ENCODE assay signal across 20 cellular contexts in the genomic region with DNA sequence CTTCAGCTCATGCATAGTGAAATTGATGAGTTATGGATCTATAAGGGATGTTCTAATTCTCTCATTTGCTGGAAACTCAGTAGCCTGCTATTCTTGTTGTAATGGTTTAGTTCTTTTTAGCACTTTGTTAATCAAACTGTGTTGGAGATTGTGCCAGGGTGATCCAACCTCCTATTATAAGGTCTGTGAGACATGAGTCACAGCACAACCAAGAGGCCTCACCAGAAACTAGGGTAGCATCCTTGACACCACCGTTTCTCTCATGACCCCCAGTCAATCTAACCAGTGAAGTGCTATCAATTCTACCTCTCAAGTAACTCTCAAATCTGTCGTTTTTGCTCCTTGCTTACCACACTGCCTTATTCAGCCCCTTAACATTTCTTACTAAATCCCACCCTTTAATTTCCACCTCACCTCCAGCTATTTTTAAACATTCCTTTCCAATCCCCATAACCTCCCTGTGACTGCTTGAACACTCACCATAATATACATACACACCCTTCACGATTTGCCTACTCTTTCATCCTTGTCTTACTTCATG. TPM values are rescaled to one million over a fixed set of nuclear protein-coding genes. Genes with fewer than 3 reads are reported as not detected.
DNase-seq lines count a peak whose midpoint lies in the region; ATAC-seq and TF ChIP-seq lines count a peak whose summit lies in the region.
"Had no signal": no experiment of that assay in that cellular context is flagged by ENCODE, and none has a peak within 500 bp of the region (broad histone marks: within the 10 kb centered on the region; RNA-seq: fewer than 3 reads in every experiment).

No MANE protein-coding gene starts in this region.

- peak overlapping the region; percentile 80; the same call in 1 of the 2 replicates for H2AFZ ChIP-seq in GM23338
- H2AFZ ChIP-seq in SK-N-SH (ENCODE audit: low read depth) = 0 out of 2 replicates have a peak overlapping the region, but pooled peaks have one; percentile 9

- H3K36me3 ChIP-seq in GM23338 (ENCODE audit: insufficient read depth) (no peaks in the 10 kb centered on the region), SK-N-SH (replicated peaks in 1 of 2; ENCODE audit: control insufficient read depth in 1 of 2, insufficient read depth in 2 of 2, low read length in 1 of 2) (no peaks in the 10 kb centered on the region), WERI-Rb-1 (no peaks in the 10 kb centered on the region)
- H3K36me3 ChIP-seq: BE2C, cardiac muscle cell had no signal

- intact Hi-C loops in left ventricle myocardium superior (cut with micrococcal nuclease) = no loop called here

- H3K4me3 ChIP-seq in GM23338 = no peak overlapping the region
- H3K4me3 ChIP-seq in SK-N-SH (ENCODE audit: low read depth in 2 of 2, low read length in 1 of 2) = no peak overlapping the region
- H3K4me3 ChIP-seq in WERI-Rb-1 (ENCODE audit: low read depth, low read length) = no peak overlapping the region
- H3K4me3 ChIP-seq: cardiac muscle cell, skin epidermis had no signal

- no peaks in the 10 kb centered on the region for H3F3A ChIP-seq in GM23338 (replicated peaks; ENCODE audit: low read depth)
- H3F3A ChIP-seq in SK-N-SH (replicated peaks; ENCODE audit: insufficient read depth) = no peaks in the 10 kb centered on the region

- no peak for ATAC-seq in GM23338
- peak; percentile 49 for ATAC-seq in left ventricle myocardium superior
- ATAC-seq: activated CD4-positive, CD25-positive, alpha-beta regulatory T cell treated with anti-CD3 and anti-CD28 coated beads, Interleukin-2, amount 50 U/mL, for 24 hours; T-helper 17 cell had no signal

- H3K4me1 ChIP-seq in GM23338 (ENCODE audit: insufficient read depth) (no peaks in the 10 kb centered on the region), SK-N-SH (ENCODE audit: control insufficient read depth in 1 of 2, insufficient read depth in 2 of 2, low read depth in 1 of 2, low read length in 1 of 2) (peaks cover 0 to 9% of the 10 kb centered on the region in 2 experiments; a peak in 1 of 4 replicates)

- H3K27me3 Mint-ChIP-seq in GM23338 (ENCODE audit: insufficient read depth, low read depth, poor library complexity) = no peaks in the 10 kb centered on the region
- H3K27me3 Mint-ChIP-seq: activated naive CD4-positive, alpha-beta T cell treated with anti-CD3 and anti-CD28 coated beads, Interleukin-2, amount 10 ng/mL, durations not matched to agents 7 days and 5 days had no signal

- TF ChIP-seq CTCF in GM23338 (conservative IDR thresholded peaks at IDR 0.05; ENCODE audit: low read depth in 2 of 2) = no peak
- no peak for TF ChIP-seq CTCF in SK-N-SH (IDR thresholded peaks at IDR 0.05)
- no peak for TF ChIP-seq CTCF in WERI-Rb-1 (IDR thresholded peaks at IDR 0.05; ENCODE audit: low read depth, low read length)

- no peak for TF ChIP-seq EP300 in SK-N-SH (IDR thresholded peaks at IDR 0.05; ENCODE audit: borderline replicate concordance in 1 of 2, low read depth in 1 of 2, low read length in 1 of 2)

- H3K9me2 ChIP-seq in GM23338 (ENCODE audit: insufficient read depth) = no peaks in the 10 kb centered on the region
- no peaks in the 10 kb centered on the region for H3K9me2 ChIP-seq in SK-N-SH

- in situ Hi-C loops in ACHN (cut with HindIII; ENCODE audit: low pct_ligation_motif_present, low pct_unique_long_range_greater_than_20kb, low sequenced_read_pairs) = no loop called here

- H3K27ac ChIP-seq in GM23338 (ENCODE audit: low read depth) = no peak overlapping the region
- no peak overlapping the region for H3K27ac ChIP-seq in SK-N-SH (ENCODE audit: low read depth in 2 of 2, low read length in 1 of 2)
- H3K27ac ChIP-seq in WERI-Rb-1 = no peak overlapping the region
- H3K27ac ChIP-seq: cardiac muscle cell, skin epidermis had no signal

- no peak overlapping the region for H3K9ac ChIP-seq in SK-N-SH

- H3K27me3 ChIP-seq in GM23338 (ENCODE audit: insufficient read depth) (no peaks in the 10 kb centered on the region), SK-N-SH (ENCODE audit: insufficient read depth) (no peaks in the 10 kb centered on the region), WERI-Rb-1 (ENCODE audit: insufficient read depth, low read depth, severe bottlenecking) (no peaks in the 10 kb centered on the region)
- H3K27me3 ChIP-seq: BE2C, cardiac muscle cell had no signal

- no peaks in the 10 kb centered on the region for H3K36me3 Mint-ChIP-seq in GM23338 (ENCODE audit: low read depth)
- H3K36me3 Mint-ChIP-seq: activated naive CD4-positive, alpha-beta T cell treated with anti-CD3 and anti-CD28 coated beads, Interleukin-2, amount 10 ng/mL, durations not matched to agents 7 days and 5 days; mesothelial cell of epicardium had no signal

- H3K27ac Mint-ChIP-seq in GM23338 = no peak overlapping the region
- H3K27ac Mint-ChIP-seq: activated naive CD4-positive, alpha-beta T cell treated with anti-CD3 and anti-CD28 coated beads, Interleukin-2, amount 10 ng/mL, durations not matched to agents 7 days and 5 days; mesothelial cell of epicardium; T-helper 17 cell had no signal

- POLR2A ChIA-PET in SK-N-SH (lab: Yijun Ruan, JAX) = no interaction called here

- H3K9me3 Mint-ChIP-seq in GM23338 = no peaks in the 10 kb centered on the region
- H3K9me3 Mint-ChIP-seq: activated naive CD4-positive, alpha-beta T cell treated with anti-CD3 and anti-CD28 coated beads, Interleukin-2, amount 10 ng/mL, durations not matched to agents 7 days and 5 days; mesothelial cell of epicardium had no signal

- H3K4me1 Mint-ChIP-seq in GM23338 = no peaks in the 10 kb centered on the region
- H3K4me1 Mint-ChIP-seq: activated naive CD4-positive, alpha-beta T cell treated with anti-CD3 and anti-CD28 coated beads, Interleukin-2, amount 10 ng/mL, durations not matched to agents 7 days and 5 days; T-helper 17 cell had no signal

- DNase-seq in EL (peak; percentile 45), GM23338 (ENCODE audit: low spot score) (no peak), SK-N-SH (no peak), left ventricle myocardium superior (no peak), ACHN (no peak), NCI-H1105 (lab: John Stamatoyannopoulos, UW) (no peak), NOMO-1 (lab: John Stamatoyannopoulos, UW; ENCODE audit: unreplicated experiment in 2 of 2) (no peak), WERI-Rb-1 (no peak)
- DNase-seq: activated naive CD4-positive, alpha-beta T cell treated with anti-CD3 and anti-CD28 coated beads, Interleukin-2, amount 10 ng/mL, durations not matched to agents 7 days and 5 days; BE2C; DMS 273 treated with DMSO at 0.1 percent for 48 hours; NCI-H2081 treated with DMSO at 0.1 percent for 48 hours; NCI-H748 treated with DMSO at 0.1 percent for 48 hours; occipital lobe; stimulated activated naive CD4-positive, alpha-beta T cell; T-helper 17 cell had no signal

- H3K4me2 ChIP-seq in GM23338 = no peak overlapping the region
- no peak overlapping the region for H3K4me2 ChIP-seq in SK-N-SH

- no peak overlapping the region for H3K4me3 Mint-ChIP-seq in GM23338
- H3K4me3 Mint-ChIP-seq: activated naive CD4-positive, alpha-beta T cell treated with anti-CD3 and anti-CD28 coated beads, Interleukin-2, amount 10 ng/mL, durations not matched to agents 7 days and 5 days; mesothelial cell of epicardium; T-helper 17 cell had no signal

- H3K79me2 ChIP-seq in GM23338 (replicated peaks; ENCODE audit: insufficient read depth) = no peaks in the 10 kb centered on the region
- H3K79me2 ChIP-seq in SK-N-SH (ENCODE audit: insufficient read depth) = no peaks in the 10 kb centered on the region

- CTCF ChIA-PET in SK-N-SH (lab: Yijun Ruan, JAX) = no interaction called here

- 83% methylated on average over 3 of the region's 3 CpGs for WGBS in SK-N-SH (ENCODE audit: low lambda C conversion rate)

- H3K9me3 ChIP-seq in SK-N-SH = no peaks in the 10 kb centered on the region
- no peaks in the 10 kb centered on the region for H3K9me3 ChIP-seq in WERI-Rb-1 (ENCODE audit: severe bottlenecking)
- H3K9me3 ChIP-seq: BE2C had no signal

- H4K20me1 ChIP-seq in GM23338 (replicated peaks; ENCODE audit: insufficient read depth) = no peaks in the 10 kb centered on the region
- H4K20me1 ChIP-seq in SK-N-SH (ENCODE audit: insufficient read depth) = no peaks in the 10 kb centered on the region

- TF ChIP-seq RAD21 in SK-N-SH (IDR thresholded peaks at IDR 0.05; ENCODE audit: low read length) = no peak

TF ChIP-seq in GM23338, 12 proteins besides CTCF, POLR2A, EP300 and RAD21 (continues in another document):
- TF ChIP-seq, protein P1, sequence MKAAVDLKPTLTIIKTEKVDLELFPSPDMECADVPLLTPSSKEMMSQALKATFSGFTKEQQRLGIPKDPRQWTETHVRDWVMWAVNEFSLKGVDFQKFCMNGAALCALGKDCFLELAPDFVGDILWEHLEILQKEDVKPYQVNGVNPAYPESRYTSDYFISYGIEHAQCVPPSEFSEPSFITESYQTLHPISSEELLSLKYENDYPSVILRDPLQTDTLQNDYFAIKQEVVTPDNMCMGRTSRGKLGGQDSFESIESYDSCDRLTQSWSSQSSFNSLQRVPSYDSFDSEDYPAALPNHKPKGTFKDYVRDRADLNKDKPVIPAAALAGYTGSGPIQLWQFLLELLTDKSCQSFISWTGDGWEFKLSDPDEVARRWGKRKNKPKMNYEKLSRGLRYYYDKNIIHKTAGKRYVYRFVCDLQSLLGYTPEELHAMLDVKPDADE (IDR thresholded peaks at IDR 0.05) = no peak
- TF ChIP-seq NANOG (IDR thresholded peaks at IDR 0.05; ENCODE audit: borderline replicate concordance) = no peak
- no peak for TF ChIP-seq EZH2phosphoT487 (IDR thresholded peaks at IDR 0.05; ENCODE audit: unreplicated experiment)
- no peak for TF ChIP-seq JUNB (IDR thresholded peaks at IDR 0.05; ENCODE audit: unreplicated experiment)
- TF ChIP-seq POLR2AphosphoS5 (IDR thresholded peaks at IDR 0.05; ENCODE audit: low read depth) = no peak

TF ChIP-seq in SK-N-SH, 30 proteins besides CTCF, POLR2A, EP300 and RAD21 (continues in another document):
- no peak for TF ChIP-seq SMC3 (IDR thresholded peaks at IDR 0.05; ENCODE audit: low read depth, low read length)
- no peak for TF ChIP-seq FOXM1 (IDR thresholded peaks at IDR 0.05; ENCODE audit: low read depth)
- no peak for TF ChIP-seq RCOR1 (IDR thresholded peaks at IDR 0.05; ENCODE audit: low read length)
- TF ChIP-seq POLR2AphosphoS5 (IDR thresholded peaks at IDR 0.05; ENCODE audit: low read depth, low read length) = no peak
- TF ChIP-seq, protein P2, sequence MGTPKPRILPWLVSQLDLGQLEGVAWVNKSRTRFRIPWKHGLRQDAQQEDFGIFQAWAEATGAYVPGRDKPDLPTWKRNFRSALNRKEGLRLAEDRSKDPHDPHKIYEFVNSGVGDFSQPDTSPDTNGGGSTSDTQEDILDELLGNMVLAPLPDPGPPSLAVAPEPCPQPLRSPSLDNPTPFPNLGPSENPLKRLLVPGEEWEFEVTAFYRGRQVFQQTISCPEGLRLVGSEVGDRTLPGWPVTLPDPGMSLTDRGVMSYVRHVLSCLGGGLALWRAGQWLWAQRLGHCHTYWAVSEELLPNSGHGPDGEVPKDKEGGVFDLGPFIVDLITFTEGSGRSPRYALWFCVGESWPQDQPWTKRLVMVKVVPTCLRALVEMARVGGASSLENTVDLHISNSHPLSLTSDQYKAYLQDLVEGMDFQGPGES (IDR thresholded peaks at IDR 0.05; ENCODE audit: low read depth, low read length) = no peak

RNA-seq across cellular contexts. Expression of a gene that starts 54.0 kb away (rescaled TPM):
- 67.2 and 69.7 TPM in 2 replicates for total RNA-seq in GM23338 (2014; rRNA removed; shearing (Covaris generic))
- polyA plus RNA-seq in GM23338 (2016; fragmentation: Nextera tagmentation; extraction: Ambion mirVana) (29.5 and 32.3 TPM in 2 replicates), SK-N-SH (2012; rRNA removed) (19.8 and 26.0 TPM in 2 replicates)
- 31.6 and 41.1 TPM in 2 replicates for polyA plus RNA-seq in SK-N-SH (2012; cell fraction: cytosol; rRNA removed)
- polyA plus RNA-seq in SK-N-SH (2012; cell fraction: nucleus; rRNA removed) = 10.8 and 16.7 TPM in 2 replicates
- total RNA-seq in left ventricle myocardium superior = 410 TPM
